Comparison of ENCODE assay signal across 1 cellular context in the genomic region with DNA sequence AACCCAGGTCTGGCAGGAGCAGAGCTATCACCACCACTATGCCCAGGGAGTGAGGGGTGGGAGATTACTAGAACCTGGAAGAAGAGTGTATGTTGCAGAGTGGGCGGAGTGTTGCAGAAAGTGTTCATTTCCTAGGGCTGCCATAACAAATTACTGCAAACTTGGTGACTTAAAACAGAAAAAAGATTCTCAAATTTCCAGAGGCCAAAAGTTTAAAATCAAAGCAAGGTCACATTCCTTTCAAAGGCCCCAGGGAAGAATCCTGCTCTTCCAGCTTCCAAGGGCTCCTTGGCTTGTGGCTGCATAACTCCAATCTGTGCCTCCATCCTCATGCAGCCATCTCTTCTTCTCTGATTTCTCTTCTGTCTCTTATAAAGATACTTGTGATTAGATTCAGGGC.
TF ChIP-seq lines count a peak whose summit lies in the region.

No MANE protein-coding gene starts in this region.

TF ChIP-seq in SK-N-SH treated with all-trans-retinoic acid at 6 μM for 48 hours, 23 proteins besides CTCF, POLR2A, EP300 and RAD21 (continued from another document):
- TF ChIP-seq CSRNP3 (CRISPR knock-in tag; IDR thresholded peaks at IDR 0.05) (no peak), TCF4 (CRISPR knock-in tag; IDR thresholded peaks at IDR 0.05; ENCODE audit: borderline replicate concordance) (no peak)
